Comparison of ENCODE assay signal across 16 cellular contexts in the genomic region with DNA sequence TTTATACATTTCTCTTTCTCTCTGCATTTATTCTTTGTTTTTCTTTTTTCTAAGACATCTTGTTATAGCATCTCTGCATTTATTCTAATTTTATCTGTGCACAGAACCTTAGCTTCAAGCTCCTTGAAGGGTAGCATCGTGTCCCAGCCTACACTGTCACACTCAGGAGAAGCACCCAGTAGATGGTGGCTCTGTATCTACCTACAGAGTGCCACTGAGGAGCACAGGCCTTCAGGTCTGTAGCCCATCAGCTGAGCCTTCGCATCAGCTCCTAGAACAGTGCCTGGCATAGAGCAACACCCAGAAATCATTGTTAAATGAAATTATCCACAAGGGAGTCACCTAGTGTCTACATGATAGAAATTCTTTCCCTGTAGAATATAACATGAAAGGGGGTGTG.
DNase-seq lines count a peak whose midpoint lies in the region; ATAC-seq and TF ChIP-seq lines count a peak whose summit lies in the region.
"Had no signal": no experiment of that assay in that cellular context is flagged by ENCODE, and none has a peak within 500 bp of the region (broad histone marks: within the 10 kb centered on the region; RNA-seq: fewer than 3 reads in every experiment).

No MANE protein-coding gene starts in this region.

- no peaks in the 10 kb centered on the region for H3K9me3 Mint-ChIP-seq in activated CD4-positive, alpha-beta T cell treated with anti-CD3 and anti-CD28 coated beads for 36 hours (ENCODE audit: low read depth)
- no peaks in the 10 kb centered on the region for H3K9me3 Mint-ChIP-seq in activated naive CD8-positive, alpha-beta T cell treated with anti-CD3 and anti-CD28 coated beads, Interleukin-2, amount 10 ng/mL, durations not matched to agents 7 days and 5 days
- no peaks in the 10 kb centered on the region for H3K9me3 Mint-ChIP-seq in natural killer cell treated with Interleukin-12 subunit alpha and Interleukin-12 subunit beta and Interleukin-15 and Interleukin-18, amount 100 ng/mL, for 72 hours
- H3K9me3 Mint-ChIP-seq: CD8-positive, alpha-beta T cell had no signal

- no peak for TF ChIP-seq CTCF in IMR-90 (conservative IDR thresholded peaks at IDR 0.05; ENCODE audit: low read depth, low read length)

- peak overlapping the region; percentile 75 for H3K14ac ChIP-seq in IMR-90 (replicated peaks; ENCODE audit: low read depth, low read length)

- no peak overlapping the region for H4K5ac ChIP-seq in IMR-90 (ENCODE audit: low read depth, low read length)
- H4K5ac ChIP-seq in mesendoderm (ENCODE audit: low read length), result no peak overlapping the region

- TF ChIP-seq POLR2A in IMR-90 (IDR thresholded peaks at IDR 0.05; ENCODE audit: low read depth, low read length), result no peak

- peak overlapping the region in 1 of 2 experiments; percentile 28; a peak in 2 of 4 replicates for H4K8ac ChIP-seq in IMR-90 (ENCODE audit: low read depth in 2 of 2, low read length in 2 of 2)
- H4K8ac ChIP-seq in mesendoderm (ENCODE audit: low read depth, low read length), result no peak overlapping the region

- H3K36me3 ChIP-seq in IMR-90 (ENCODE audit: control insufficient read depth, insufficient read depth, low read length), result peaks cover 14% of the 10 kb centered on the region
- no peaks in the 10 kb centered on the region for H3K36me3 ChIP-seq in mesendoderm (ENCODE audit: control insufficient read depth, insufficient read depth, low read length)

- no peak overlapping the region for H3K56ac ChIP-seq in IMR-90 (ENCODE audit: extremely low read depth, insufficient read depth, low read length)
- no peak overlapping the region for H3K56ac ChIP-seq in mesendoderm (ENCODE audit: low read length)

- TF ChIP-seq RAD21 in IMR-90 (IDR thresholded peaks at IDR 0.05; ENCODE audit: low read length), result no peak

- H3K9me1 ChIP-seq in IMR-90 (ENCODE audit: insufficient read depth, low read length), result peaks cover 32% of the 10 kb centered on the region

- in situ Hi-C loops in IMR-90 (cut with MboI; ENCODE audit: low sequenced_read_pairs), result no loop called here

- H3K79me1 ChIP-seq in IMR-90 (ENCODE audit: low read depth in 1 of 2, low read length in 2 of 2) (peaks cover 7 to 59% of the 10 kb centered on the region in 2 experiments), mesendoderm (ENCODE audit: low read length) (no peaks in the 10 kb centered on the region)

- H3K4ac ChIP-seq in IMR-90 (ENCODE audit: low read depth, low read length) (peak overlapping the region; percentile 66), mesendoderm (ENCODE audit: low read depth, low read length) (no peak overlapping the region)

- H3K18ac ChIP-seq in IMR-90 (ENCODE audit: low read depth, low read length) (peak overlapping the region; percentile 62; the same call in 1 of the 2 replicates), mesendoderm (ENCODE audit: low read length) (no peak overlapping the region)

- H4K91ac ChIP-seq in IMR-90 (ENCODE audit: insufficient read depth, low read depth, low read length), result peak overlapping the region; percentile 58; the same call in 1 of the 2 replicates

- H2BK20ac ChIP-seq in IMR-90 (ENCODE audit: low read depth, low read length), result 0 out of 2 replicates have a peak overlapping the region, but pooled peaks have one; percentile 49

- no peak for DNase-seq in activated CD4-positive, alpha-beta T cell treated with anti-CD3 and anti-CD28 coated beads for 36 hours
- no peak for DNase-seq in activated CD4-positive, alpha-beta T cell treated with anti-CD3 and anti-CD28 coated beads, Interleukin-2, amount 50 U/mL, for 4 hours
- DNase-seq in IMR-90 (no peak), mesendoderm (no peak), NCI-H2081 (lab: John Stamatoyannopoulos, UW) (no peak)
- no peak for DNase-seq in activated naive CD8-positive, alpha-beta T cell treated with anti-CD3 and anti-CD28 coated beads, Interleukin-2, amount 10 ng/mL, durations not matched to agents 7 days and 5 days
- DNase-seq in natural killer cell treated with Interleukin-12 subunit alpha and Interleukin-12 subunit beta and Interleukin-15 and Interleukin-18, amount 100 ng/mL, for 72 hours (ENCODE audit: low spot score), result no peak
- DNase-seq: amygdala; CD8-positive, alpha-beta T cell; foreskin keratinocyte; NCI-H2081 treated with DMSO at 0.1 percent for 48 hours; NCI-H526 treated with DMSO at 0.1 percent for 48 hours; small intestine; upper lobe of right lung had no signal

- no peak for ATAC-seq in activated CD4-positive, alpha-beta T cell treated with anti-CD3 and anti-CD28 coated beads for 36 hours
- ATAC-seq in IMR-90 (ENCODE audit: low read depth), result no peak
- ATAC-seq in activated naive CD8-positive, alpha-beta T cell treated with anti-CD3 and anti-CD28 coated beads, Interleukin-2, amount 10 ng/mL, durations not matched to agents 7 days and 5 days (ENCODE audit: low read depth), result no peak
- no peak for ATAC-seq in natural killer cell treated with Interleukin-12 subunit alpha and Interleukin-12 subunit beta and Interleukin-15 and Interleukin-18, amount 100 ng/mL, for 72 hours
- ATAC-seq in HG03280 (IDR thresholded peaks at IDR 0.05; ENCODE audit: unreplicated experiment), result no peak
- ATAC-seq: CD8-positive, alpha-beta T cell; foreskin keratinocyte; SK-N-SH treated with all-trans-retinoic acid at 6 μM for 48 hours; upper lobe of right lung had no signal

- peak overlapping the region; percentile 9 for H3K4me3 Mint-ChIP-seq in activated CD4-positive, alpha-beta T cell treated with anti-CD3 and anti-CD28 coated beads for 36 hours
- H3K4me3 Mint-ChIP-seq in activated naive CD8-positive, alpha-beta T cell treated with anti-CD3 and anti-CD28 coated beads, Interleukin-2, amount 10 ng/mL, durations not matched to agents 7 days and 5 days, result no peak overlapping the region
- H3K4me3 Mint-ChIP-seq in natural killer cell treated with Interleukin-12 subunit alpha and Interleukin-12 subunit beta and Interleukin-15 and Interleukin-18, amount 100 ng/mL, for 72 hours, result peak overlapping the region; percentile 19
- H3K4me3 Mint-ChIP-seq: CD8-positive, alpha-beta T cell had no signal

- H3K4me3 ChIP-seq in IMR-90 (ENCODE audit: insufficient read depth, low read depth, low read length) (no peak overlapping the region), mesendoderm (ENCODE audit: low read length) (no peak overlapping the region)
- H3K4me3 ChIP-seq: upper lobe of right lung had no signal

- peaks cover 9% of the 10 kb centered on the region for H3K4me1 ChIP-seq in IMR-90 (ENCODE audit: control insufficient read depth, insufficient read depth, low read length)
- H3K4me1 ChIP-seq in mesendoderm (ENCODE audit: control insufficient read depth, low read depth, low read length), result no peaks in the 10 kb centered on the region
- H3K4me1 ChIP-seq: foreskin keratinocyte had no signal

- H3K9ac ChIP-seq in IMR-90 (ENCODE audit: low read depth, low read length), result no peak overlapping the region
- H3K9ac ChIP-seq in mesendoderm (ENCODE audit: low read length), result no peak overlapping the region

- peak overlapping the region; percentile 51; the same call in 1 of the 2 replicates for H3K27ac ChIP-seq in IMR-90 (ENCODE audit: insufficient read depth, low read length)
- no peak overlapping the region for H3K27ac ChIP-seq in mesendoderm (ENCODE audit: low read depth, low read length)
- H3K27ac ChIP-seq: foreskin keratinocyte had no signal

- no peak overlapping the region for H2BK5ac ChIP-seq in IMR-90 (ENCODE audit: low read depth, low read length, poor library complexity, severe bottlenecking)
- H2BK5ac ChIP-seq in mesendoderm (ENCODE audit: low read length), result no peak overlapping the region

- dilution Hi-C loops in IMR-90 (cut with HindIII; ENCODE audit: low sequenced_read_pairs, unreplicated experiment), result no loop called here

- H2AK5ac ChIP-seq in IMR-90 (ENCODE audit: low read depth, low read length) (peak overlapping the region; percentile 81; the same call in 1 of the 2 replicates), mesendoderm (ENCODE audit: low read length) (no peak overlapping the region)

- H3K9me3 ChIP-seq in IMR-90 (ENCODE audit: control insufficient read depth, insufficient read depth, low read length), result no peaks in the 10 kb centered on the region
- H3K9me3 ChIP-seq: upper lobe of right lung had no signal

- POLR2A ChIA-PET in activated CD4-positive, alpha-beta T cell treated with anti-CD3 and anti-CD28 coated beads for 36 hours (lab: Charles Lee), result interaction anchor here (0.7 to 2.6 kb wide), 4 partner anchors 10 to 24 kb away, joined by 3 to 12 read pairs (median 6); no protein-coding TSS in a partner anchor
- POLR2A ChIA-PET in IMR-90 (lab: Charles Lee; ENCODE audit: unreplicated experiment), result no interaction called here
- POLR2A ChIA-PET in activated naive CD8-positive, alpha-beta T cell treated with anti-CD3 and anti-CD28 coated beads, Interleukin-2, amount 10 ng/mL, durations not matched to agents 7 days and 5 days (lab: Charles Lee), result interaction anchor here (1.8 to 4.5 kb wide), 2 partner anchors 23 to 40 kb away, joined by 4 to 17 read pairs; no protein-coding TSS in a partner anchor

- WGBS in IMR-90 (ENCODE audit: extremely low coverage in 2 of 2, insufficient read length in 1 of 2), 2 experiments, result 100% methylated on average over 1 of the region's 2 CpGs; no CpG with 5 or more reads in 1 of the 2 experiments
- no CpG with 5 or more reads among the region's 2 CpGs for WGBS in mesendoderm (ENCODE audit: extremely low coverage, insufficient coverage, low lambda C conversion rate)

- H2AFZ ChIP-seq in IMR-90 (replicated peaks; ENCODE audit: low read length, poor library complexity), result no peak overlapping the region

- no peak overlapping the region for H2AK9ac ChIP-seq in IMR-90 (replicated peaks; ENCODE audit: low read depth, low read length, poor library complexity)

- H3K27me3 ChIP-seq in IMR-90 (ENCODE audit: control insufficient read depth, insufficient read depth, low read length) (no peaks in the 10 kb centered on the region), mesendoderm (ENCODE audit: insufficient read depth, low read length, poor library complexity) (no peaks in the 10 kb centered on the region)
- H3K27me3 ChIP-seq: foreskin keratinocyte, upper lobe of right lung had no signal

- intact Hi-C loops in activated CD4-positive, alpha-beta T cell treated with anti-CD3 and anti-CD28 coated beads for 36 hours (cut with DNase I, micrococcal nuclease), result no loop called here
- intact Hi-C loops in IMR-90 (cut with micrococcal nuclease), result no loop called here

- BruUV-seq in IMR-90 (replicated peaks; lab: Mats Ljungman, UMichigan), result no TSS peak

- peak overlapping the region; percentile 53; the same call in 1 of the 2 replicates for H3K23ac ChIP-seq in IMR-90 (ENCODE audit: low read depth, low read length)
- no peak overlapping the region for H3K23ac ChIP-seq in mesendoderm (ENCODE audit: low read length)

- H3K27ac Mint-ChIP-seq in activated CD4-positive, alpha-beta T cell treated with anti-CD3 and anti-CD28 coated beads for 36 hours, result peak overlapping the region; percentile 83
- peak overlapping the region; percentile 73 for H3K27ac Mint-ChIP-seq in activated naive CD8-positive, alpha-beta T cell treated with anti-CD3 and anti-CD28 coated beads, Interleukin-2, amount 10 ng/mL, durations not matched to agents 7 days and 5 days
- H3K27ac Mint-ChIP-seq in natural killer cell treated with Interleukin-12 subunit alpha and Interleukin-12 subunit beta and Interleukin-15 and Interleukin-18, amount 100 ng/mL, for 72 hours, result peak overlapping the region; percentile 63 to 80

- no peaks in the 10 kb centered on the region for H3K79me2 ChIP-seq in mesendoderm (ENCODE audit: control insufficient read depth, insufficient read depth, low read length)

- H4K20me1 ChIP-seq in IMR-90 (ENCODE audit: insufficient read depth, low read length), result peaks cover 43% of the 10 kb centered on the region; the same call in 1 of the 2 replicates

- H2BK15ac ChIP-seq in IMR-90 (ENCODE audit: low read depth, low read length), result no peak overlapping the region; the same call in 2 of the 3 replicates
- no peak overlapping the region for H2BK15ac ChIP-seq in mesendoderm (replicated peaks; ENCODE audit: low read depth)

- H3K4me2 ChIP-seq in IMR-90 (ENCODE audit: low read depth, low read length), result 0 out of 2 replicates have a peak overlapping the region, but pooled peaks have one; percentile 3
- no peak overlapping the region for H3K4me2 ChIP-seq in mesendoderm (ENCODE audit: low read length)

- CTCF ChIA-PET in activated CD4-positive, alpha-beta T cell treated with anti-CD3 and anti-CD28 coated beads for 36 hours (lab: Charles Lee), result interaction anchor here (0.9 to 2.6 kb wide), 3 partner anchors 26 to 120 kb away, joined by 3 to 11 read pairs (median 3); no protein-coding TSS in a partner anchor
- CTCF ChIA-PET in IMR-90 (lab: Yijun Ruan, JAX), result interaction anchor here (0.6 to 1.9 kb wide), 4 partner anchors 15 to 100 kb away, joined by 3 to 10 read pairs (median 5); no protein-coding TSS in a partner anchor

- no peaks in the 10 kb centered on the region for H3K27me3 Mint-ChIP-seq in activated CD4-positive, alpha-beta T cell treated with anti-CD3 and anti-CD28 coated beads for 36 hours
- H3K27me3 Mint-ChIP-seq in activated naive CD8-positive, alpha-beta T cell treated with anti-CD3 and anti-CD28 coated beads, Interleukin-2, amount 10 ng/mL, durations not matched to agents 7 days and 5 days, result no peaks in the 10 kb centered on the region
- H3K27me3 Mint-ChIP-seq in natural killer cell treated with Interleukin-12 subunit alpha and Interleukin-12 subunit beta and Interleukin-15 and Interleukin-18, amount 100 ng/mL, for 72 hours, result no peaks in the 10 kb centered on the region

- no peak overlapping the region for H2BK120ac ChIP-seq in IMR-90 (ENCODE audit: low read depth, low read length)
- no peak overlapping the region for H2BK120ac ChIP-seq in mesendoderm (ENCODE audit: low read depth, low read length)

- H3K4me1 Mint-ChIP-seq in activated CD4-positive, alpha-beta T cell treated with anti-CD3 and anti-CD28 coated beads for 36 hours, result peaks cover 90% of the 10 kb centered on the region
- H3K4me1 Mint-ChIP-seq in activated naive CD8-positive, alpha-beta T cell treated with anti-CD3 and anti-CD28 coated beads, Interleukin-2, amount 10 ng/mL, durations not matched to agents 7 days and 5 days, result peaks cover 56% of the 10 kb centered on the region
- peaks cover 79 to 80% of the 10 kb centered on the region in 2 donors for H3K4me1 Mint-ChIP-seq in natural killer cell treated with Interleukin-12 subunit alpha and Interleukin-12 subunit beta and Interleukin-15 and Interleukin-18, amount 100 ng/mL, for 72 hours (ENCODE audit: low read depth in 2 of 2)

- peaks cover 86% of the 10 kb centered on the region for H3K36me3 Mint-ChIP-seq in activated CD4-positive, alpha-beta T cell treated with anti-CD3 and anti-CD28 coated beads for 36 hours (ENCODE audit: low read depth)
- H3K36me3 Mint-ChIP-seq in activated naive CD8-positive, alpha-beta T cell treated with anti-CD3 and anti-CD28 coated beads, Interleukin-2, amount 10 ng/mL, durations not matched to agents 7 days and 5 days, result peaks cover 49% of the 10 kb centered on the region
- peaks cover 66% of the 10 kb centered on the region for H3K36me3 Mint-ChIP-seq in natural killer cell treated with Interleukin-12 subunit alpha and Interleukin-12 subunit beta and Interleukin-15 and Interleukin-18, amount 100 ng/mL, for 72 hours
